23 cellular contexts compared by ENCODE assay signal in genomic region chr4:98804403-98804802, GRCh38.
A peak's percentile ranks its signal among the peaks of the same experiment; 100 is the strongest.
DNase-seq lines count a peak whose midpoint lies in the region; ATAC-seq, FAIRE-seq and TF ChIP-seq lines count a peak whose summit lies in the region.
"Had no signal": no experiment of that assay in that cellular context is flagged by ENCODE, and none has a peak within 500 bp of the region (broad histone marks: within the 10 kb centered on the region; RNA-seq: fewer than 3 reads in every experiment).

No MANE protein-coding gene starts in this region.

- peak overlapping the region; percentile 56 for H3K27ac Mint-ChIP-seq in activated naive CD8-positive, alpha-beta T cell
- H3K27ac Mint-ChIP-seq in activated naive CD8-positive, alpha-beta T cell treated with anti-CD3 and anti-CD28 coated beads for 36 hours = no peak overlapping the region
- H3K27ac Mint-ChIP-seq: CD14-positive monocyte; CD4-positive, alpha-beta T cell; CD8-positive, alpha-beta memory T cell had no signal

- H3K9me3 ChIP-seq in K562 (replicated peaks; ENCODE audit: control insufficient read depth, insufficient read depth, low read depth, low read length) = no peaks in the 10 kb centered on the region
- H3K9me3 ChIP-seq: A549; BE2C; BLaER1 treated with 17β-estradiol and CSF1 and Interleukin-3, amounts not matched to agents 10 nM and 100 nM had no signal

- in situ Hi-C loops in K562 (cut with MboI) = no loop called here

- no peaks in the 10 kb centered on the region for H3K9me1 ChIP-seq in K562 (ENCODE audit: control insufficient read depth, insufficient read depth, low read length)

- CTCF ChIA-PET in K562 (lab: Yijun Ruan, JAX; ENCODE audit: low intra/inter-chr PET ratio) = no interaction called here

- H4K20me1 ChIP-seq in K562 (replicated peaks; ENCODE audit: control insufficient read depth, insufficient read depth, low read length) = peaks cover 13% of the 10 kb centered on the region
- H4K20me1 ChIP-seq: BLaER1 treated with 17β-estradiol and CSF1 and Interleukin-3, amounts not matched to agents 10 nM and 100 nM had no signal

- H3K4me2 ChIP-seq in K562 (ENCODE audit: insufficient read depth, low read length) = no peak overlapping the region
- H3K4me2 ChIP-seq: A549; BLaER1 treated with 17β-estradiol and CSF1 and Interleukin-3, amounts not matched to agents 10 nM and 100 nM had no signal

- peaks cover 6% of the 10 kb centered on the region for H3K4me1 Mint-ChIP-seq in activated naive CD8-positive, alpha-beta T cell (ENCODE audit: low read depth)
- H3K4me1 Mint-ChIP-seq in activated naive CD8-positive, alpha-beta T cell treated with anti-CD3 and anti-CD28 coated beads for 36 hours = peaks cover 13% of the 10 kb centered on the region
- H3K4me1 Mint-ChIP-seq: CD14-positive monocyte; CD8-positive, alpha-beta memory T cell had no signal

- POLR2A ChIA-PET in K562 (lab: Yijun Ruan, JAX) = no interaction called here

- no peak for ATAC-seq in K562
- ATAC-seq: A549 had no signal

- no peak for DNase-seq in activated naive CD8-positive, alpha-beta T cell treated with anti-CD3 and anti-CD28 coated beads for 36 hours
- DNase-seq in OCI-M1 (lab: John Stamatoyannopoulos, UW) = peak; percentile 27
- no peak for DNase-seq in K562 (ENCODE audit: extremely low read depth in 1 of 4, low spot score in 3 of 4)
- DNase-seq in GF-D8 (lab: John Stamatoyannopoulos, UW) = no peak
- DNase-seq in SKM-1 (lab: John Stamatoyannopoulos, UW; ENCODE audit: unreplicated experiment) = no peak
- DNase-seq: 8988T; ACHN; AML-193; BE2C; Calu3; CD4-positive, alpha-beta T cell; CD8-positive, alpha-beta memory T cell; DMS53; DMS79 treated with DMSO at 0.1 percent for 48 hours; GM23248; H7; HCEC 1CT had no signal

- TF ChIP-seq RAD21 in K562 (CRISPR knock-in tag; conservative IDR thresholded peaks at IDR 0.05 in 1 of 2, IDR thresholded peaks at IDR 0.05 in 1 of 2) = no peak

- intact Hi-C loops in K562 (cut with micrococcal nuclease) = no loop called here

- H3K79me2 ChIP-seq in K562 (ENCODE audit: control insufficient read depth, insufficient read depth, low read length) = no peaks in the 10 kb centered on the region

- no peaks in the 10 kb centered on the region for H3K27me3 ChIP-seq in K562 (ENCODE audit: control insufficient read depth in 2 of 2, insufficient read depth in 2 of 2, low read length in 2 of 2)
- H3K27me3 ChIP-seq: BE2C; BLaER1 treated with 17β-estradiol and CSF1 and Interleukin-3, amounts not matched to agents 10 nM and 100 nM had no signal

- no peak for FAIRE-seq in K562 (lab: Jason Lieb, UNC)
- FAIRE-seq: A549, GM12892, H1 had no signal

- H3K9me3 Mint-ChIP-seq in activated naive CD8-positive, alpha-beta T cell (ENCODE audit: low read depth) = no peaks in the 10 kb centered on the region
- H3K9me3 Mint-ChIP-seq in activated naive CD8-positive, alpha-beta T cell treated with anti-CD3 and anti-CD28 coated beads for 36 hours = no peaks in the 10 kb centered on the region
- H3K9me3 Mint-ChIP-seq: CD4-positive, alpha-beta T cell; CD8-positive, alpha-beta memory T cell had no signal

- H3K36me3 ChIP-seq in K562 (ENCODE audit: control insufficient read depth, insufficient read depth, low read length) = no peaks in the 10 kb centered on the region
- H3K36me3 ChIP-seq: BE2C; BLaER1 treated with 17β-estradiol and CSF1 and Interleukin-3, amounts not matched to agents 10 nM and 100 nM had no signal

- H3K4me1 ChIP-seq in K562 (replicated peaks in 1 of 2; ENCODE audit: control insufficient read depth in 2 of 2, insufficient read depth in 2 of 2, low read length in 2 of 2) = peaks cover 20 to 35% of the 10 kb centered on the region in 2 experiments
- H3K4me1 ChIP-seq: A549, BE2C had no signal

- 5% methylated on average over 2 of the region's 2 CpGs for WGBS in K562 (ENCODE audit: insufficient coverage, low coverage, missing lambda C conversion rate)

- H3K4me3 Mint-ChIP-seq in activated naive CD8-positive, alpha-beta T cell = no peak overlapping the region
- H3K4me3 Mint-ChIP-seq in activated naive CD8-positive, alpha-beta T cell treated with anti-CD3 and anti-CD28 coated beads for 36 hours = no peak overlapping the region
- H3K4me3 Mint-ChIP-seq: CD14-positive monocyte; CD4-positive, alpha-beta T cell; CD8-positive, alpha-beta memory T cell had no signal

- H2AFZ ChIP-seq in K562 (ENCODE audit: low read depth, low read length) = no peak overlapping the region
- H2AFZ ChIP-seq: GM23248 had no signal

- no peak for TF ChIP-seq CTCF in K562 (IDR thresholded peaks at IDR 0.05 in 2 of 3, conservative IDR thresholded peaks at IDR 0.05 in 1 of 3; ENCODE audit: insufficient read depth in 2 of 3, low read depth in 1 of 3, low read length in 3 of 3)

- no peak for TF ChIP-seq EP300 in K562 (IDR thresholded peaks at IDR 0.05; ENCODE audit: low read length)

- H3K4me3 ChIP-seq in K562 = no peak overlapping the region
- H3K4me3 ChIP-seq: A549; BLaER1 treated with 17β-estradiol and CSF1 and Interleukin-3, amounts not matched to agents 10 nM and 100 nM; GM23248 had no signal

- no peaks in the 10 kb centered on the region for H3K27me3 Mint-ChIP-seq in activated naive CD8-positive, alpha-beta T cell
- no peaks in the 10 kb centered on the region for H3K27me3 Mint-ChIP-seq in activated naive CD8-positive, alpha-beta T cell treated with anti-CD3 and anti-CD28 coated beads for 36 hours
- H3K27me3 Mint-ChIP-seq: CD4-positive, alpha-beta T cell had no signal

- no peak overlapping the region for H3K27ac ChIP-seq in K562 (ENCODE audit: extremely low read depth, low read depth, low read length)
- H3K27ac ChIP-seq: A549; BLaER1 treated with 17β-estradiol and CSF1 and Interleukin-3, amounts not matched to agents 10 nM and 100 nM; GM23248 had no signal

- H3K36me3 Mint-ChIP-seq in activated naive CD8-positive, alpha-beta T cell = peaks cover 4% of the 10 kb centered on the region
- no peaks in the 10 kb centered on the region for H3K36me3 Mint-ChIP-seq in activated naive CD8-positive, alpha-beta T cell treated with anti-CD3 and anti-CD28 coated beads for 36 hours
- H3K36me3 Mint-ChIP-seq: CD14-positive monocyte had no signal

- no peak overlapping the region for H3K9ac ChIP-seq in K562 (ENCODE audit: insufficient read depth in 1 of 2, low read depth in 2 of 2, low read length in 2 of 2)
- H3K9ac ChIP-seq: BLaER1 treated with 17β-estradiol and CSF1 and Interleukin-3, amounts not matched to agents 10 nM and 100 nM; GM23248 had no signal

- no peak for TF ChIP-seq POLR2A in K562 (conservative IDR thresholded peaks at IDR 0.05)

- BruUV-seq in K562 (replicated peaks; lab: Mats Ljungman, UMichigan) = no TSS peak

TF ChIP-seq in K562, 482 proteins besides CTCF, POLR2A, EP300 and RAD21 (continues in another document):
- no peak for TF ChIP-seq HLTF (IDR thresholded peaks at IDR 0.05)
- TF ChIP-seq PCBP1 (IDR thresholded peaks at IDR 0.05; ENCODE audit: low read depth, low read length, poor library complexity, severe bottlenecking) = no peak
- no peak for TF ChIP-seq ZKSCAN3 (CRISPR knock-in tag; IDR thresholded peaks at IDR 0.05)
- no peak for TF ChIP-seq ZEB2 (IDR thresholded peaks at IDR 0.05)
- TF ChIP-seq NR4A1 (CRISPR knock-in tag; IDR thresholded peaks at IDR 0.05) = no peak
- no peak for TF ChIP-seq NR4A1 (tag; IDR thresholded peaks at IDR 0.05)
- TF ChIP-seq ESRRB (CRISPR knock-in tag; IDR thresholded peaks at IDR 0.05; ENCODE audit: borderline replicate concordance) = no peak
- no peak for TF ChIP-seq HNRNPK (IDR thresholded peaks at IDR 0.05; ENCODE audit: low read depth, low read length, poor library complexity, severe bottlenecking)
- TF ChIP-seq CBFA2T2 (conservative IDR thresholded peaks at IDR 0.05) = 0 out of 2 replicates have a peak, but pooled peaks have one; percentile 4
- no peak for TF ChIP-seq RUNX1 (IDR thresholded peaks at IDR 0.05; ENCODE audit: low read depth)
- peak; percentile 27; the same call in 1 of the 2 replicates for TF ChIP-seq FOSL1 (tag; conservative IDR thresholded peaks at IDR 0.05)
- 0 out of 2 replicates have a peak, but pooled peaks have one; percentile 18 for TF ChIP-seq TCF3 (CRISPR knock-in tag; IDR thresholded peaks at IDR 0.05)
- TF ChIP-seq ZNF609 (CRISPR knock-in tag; IDR thresholded peaks at IDR 0.05; ENCODE audit: borderline replicate concordance) = no peak
- no peak for TF ChIP-seq CEBPG (CRISPR knock-in tag; IDR thresholded peaks at IDR 0.05)
- no peak for TF ChIP-seq CEBPG (tag; conservative IDR thresholded peaks at IDR 0.05 in 1 of 2, IDR thresholded peaks at IDR 0.05 in 1 of 2)
- peak; percentile 46 for TF ChIP-seq CBFA2T3 (IDR thresholded peaks at IDR 0.05)
